1 cellular context compared by ENCODE assay signal in the genomic region with DNA sequence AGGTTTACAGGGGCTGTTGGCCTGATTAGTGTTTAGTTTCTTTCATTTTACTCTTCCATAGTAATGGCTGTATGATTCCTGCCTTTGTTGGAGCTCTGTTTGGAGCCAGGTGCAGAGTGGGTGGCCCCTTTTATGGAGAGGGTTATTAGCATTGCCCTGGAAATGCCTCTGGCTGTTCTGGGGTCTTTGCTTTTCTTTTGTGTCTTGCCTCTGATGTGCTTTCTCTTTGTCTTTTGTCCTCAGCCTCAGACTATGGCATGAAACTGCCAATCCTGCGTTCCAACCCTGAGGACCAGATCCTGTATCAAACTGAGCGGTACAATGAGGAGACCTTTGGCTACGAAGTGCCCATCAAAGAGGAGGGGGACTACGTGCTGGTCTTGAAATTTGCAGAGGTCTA.
TF ChIP-seq lines count a peak whose summit lies in the region.

No MANE protein-coding gene starts in this region.

TF ChIP-seq in H1, 55 proteins besides CTCF, POLR2A, EP300 and RAD21:
- TF ChIP-seq SIRT6 (IDR thresholded peaks at IDR 0.05; ENCODE audit: low read length) (no peak), TCF12 (IDR thresholded peaks at IDR 0.05; ENCODE audit: low read depth, low read length) (no peak), POLR2AphosphoS5 (IDR thresholded peaks at IDR 0.05; ENCODE audit: low read depth, low read length) (no peak), NANOG (IDR thresholded peaks at IDR 0.05; ENCODE audit: insufficient read depth, low read depth, low read length, poor library complexity, severe bottlenecking) (no peak), GABPA (IDR thresholded peaks at IDR 0.05; ENCODE audit: borderline replicate concordance, insufficient read depth, low read length) (no peak), RBBP5 (IDR thresholded peaks at IDR 0.05; ENCODE audit: borderline replicate concordance, low read depth, low read length) (no peak), SAP30 (IDR thresholded peaks at IDR 0.05; ENCODE audit: insufficient read depth, insufficient replicate concordance, low read length) (no peak), JUND (IDR thresholded peaks at IDR 0.05; ENCODE audit: low read length) (no peak), RNF2 (IDR thresholded peaks at IDR 0.05; ENCODE audit: borderline replicate concordance, low read depth, low read length, missing control alignments, poor library complexity, severe bottlenecking) (no peak), SRF (IDR thresholded peaks at IDR 0.05; ENCODE audit: low read depth, low read length) (no peak), PHF8 (conservative IDR thresholded peaks at IDR 0.05; ENCODE audit: low read depth, low read length) (no peak), RFX5 (IDR thresholded peaks at IDR 0.05; ENCODE audit: borderline replicate concordance, low read depth, low read length) (no peak), BRCA1 (IDR thresholded peaks at IDR 0.05; ENCODE audit: low read depth, low read length) (no peak), TAF1 (IDR thresholded peaks at IDR 0.05; ENCODE audit: low read depth, low read length) (no peak), MAFK (IDR thresholded peaks at IDR 0.05; ENCODE audit: low read depth, low read length) (no peak), ASH2L (IDR thresholded peaks at IDR 0.05; ENCODE audit: low read length) (no peak), POU5F1 (IDR thresholded peaks at IDR 0.05; ENCODE audit: low read depth, low read length) (no peak)
- TF ChIP-seq, protein P1, sequence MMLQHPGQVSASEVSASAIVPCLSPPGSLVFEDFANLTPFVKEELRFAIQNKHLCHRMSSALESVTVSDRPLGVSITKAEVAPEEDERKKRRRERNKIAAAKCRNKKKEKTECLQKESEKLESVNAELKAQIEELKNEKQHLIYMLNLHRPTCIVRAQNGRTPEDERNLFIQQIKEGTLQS (IDR thresholded peaks at IDR 0.05; ENCODE audit: insufficient read depth, low read depth, low read length): no peak
- TF ChIP-seq, protein P2, sequence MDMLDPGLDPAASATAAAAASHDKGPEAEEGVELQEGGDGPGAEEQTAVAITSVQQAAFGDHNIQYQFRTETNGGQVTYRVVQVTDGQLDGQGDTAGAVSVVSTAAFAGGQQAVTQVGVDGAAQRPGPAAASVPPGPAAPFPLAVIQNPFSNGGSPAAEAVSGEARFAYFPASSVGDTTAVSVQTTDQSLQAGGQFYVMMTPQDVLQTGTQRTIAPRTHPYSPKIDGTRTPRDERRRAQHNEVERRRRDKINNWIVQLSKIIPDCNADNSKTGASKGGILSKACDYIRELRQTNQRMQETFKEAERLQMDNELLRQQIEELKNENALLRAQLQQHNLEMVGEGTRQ (IDR thresholded peaks at IDR 0.05; ENCODE audit: low read length): no peak
TF ChIP-seq in H1: peak in this region for 0.
